In genomic region chr19:56538254-56538760, GRCh38 we compare ENCODE assay signal across 8 cellular contexts. TPM values are rescaled to one million over a fixed set of nuclear protein-coding genes. Genes with fewer than 3 reads are reported as not detected.
A peak's percentile ranks its signal among the peaks of the same experiment; 100 is the strongest.
DNase-seq lines count a peak whose midpoint lies in the region; ATAC-seq and TF ChIP-seq lines count a peak whose summit lies in the region.

No MANE protein-coding gene starts in this region.

- H2BK15ac ChIP-seq in mesendoderm (replicated peaks; ENCODE audit: low read depth), result no peak overlapping the region

- TF ChIP-seq CTCF in GM06990 (IDR thresholded peaks at IDR 0.05; ENCODE audit: insufficient read depth, low read length, poor library complexity, severe bottlenecking) (no peak), Caco-2 (IDR thresholded peaks at IDR 0.05; ENCODE audit: insufficient read depth in 1 of 2, low read depth in 1 of 2, low read length in 1 of 2, severe bottlenecking in 1 of 2, unreplicated experiment in 1 of 2) (no peak)

- peaks cover 40% of the 10 kb centered on the region for H3K9me3 Mint-ChIP-seq in Caco-2 (ENCODE audit: unreplicated experiment)

- peak; percentile 72 for DNase-seq in GM06990 (ENCODE audit: extremely low read depth, insufficient read length)
- peak; percentile 95 for DNase-seq in NCI-H748 (lab: John Stamatoyannopoulos, UW; ENCODE audit: unreplicated experiment)
- DNase-seq in activated CD8-positive, alpha-beta memory T cell treated with anti-CD3 and anti-CD28 coated beads, Interleukin-2, amount 50 U/mL, for 4 hours, result peak; percentile 86
- peak; percentile 94 for DNase-seq in mesendoderm
- DNase-seq in stimulated activated CD4-positive, alpha-beta T cell treated with anti-CD3 and anti-CD28 coated beads, TNF-alpha, amount 100 ng/mL, for 4 hours (ENCODE audit: low read depth in 3 of 3), result peak; percentile 84 to 85 (median 85)
- no peak for DNase-seq in Caco-2

- peak; percentile 80 for ATAC-seq in HG03097 (IDR thresholded peaks at IDR 0.05; ENCODE audit: low FRiP score, unreplicated experiment)

- peak overlapping the region; percentile 28 for H3K4ac ChIP-seq in mesendoderm (ENCODE audit: low read depth, low read length)

- peak overlapping the region; percentile 84 for H3K27ac ChIP-seq in mesendoderm (ENCODE audit: low read depth, low read length)

- H3K9ac ChIP-seq in endocrine pancreas (ENCODE audit: control insufficient read depth, insufficient read depth, low read length), result peak overlapping the region; percentile 65
- peak overlapping the region; percentile 85 for H3K9ac ChIP-seq in mesendoderm (ENCODE audit: low read length)

- BruUV-seq in Caco-2 (replicated peaks; lab: Mats Ljungman, UMichigan), result no TSS peak

- no peak overlapping the region for H4K8ac ChIP-seq in mesendoderm (ENCODE audit: low read depth, low read length)

- H3K4me2 ChIP-seq in mesendoderm (ENCODE audit: low read length), result peak overlapping the region; percentile 56

- H3K27me3 Mint-ChIP-seq in Caco-2 (ENCODE audit: insufficient read depth, unreplicated experiment), result no peaks in the 10 kb centered on the region

- H3K4me1 Mint-ChIP-seq in Caco-2 (ENCODE audit: low read depth, unreplicated experiment), result no peaks in the 10 kb centered on the region

- intact Hi-C loops in Caco-2 (cut with micrococcal nuclease; ENCODE audit: unreplicated experiment), result no loop called here

- H3K56ac ChIP-seq in mesendoderm (ENCODE audit: low read length), result peak overlapping the region; percentile 97

- H3K23ac ChIP-seq in mesendoderm (ENCODE audit: low read length), result no peak overlapping the region

- no peaks in the 10 kb centered on the region for H3K36me3 Mint-ChIP-seq in Caco-2 (ENCODE audit: insufficient read depth, unreplicated experiment)

- no CpG with 5 or more reads among the region's 46 CpGs for WGBS in mesendoderm (ENCODE audit: extremely low coverage, insufficient coverage, low lambda C conversion rate)

- no peaks in the 10 kb centered on the region for H3K79me1 ChIP-seq in mesendoderm (ENCODE audit: low read length)

- H3K9me3 ChIP-seq in endocrine pancreas (ENCODE audit: control insufficient read depth, low read length) (peaks cover 2% of the 10 kb centered on the region), Caco-2 (peaks cover 27% of the 10 kb centered on the region)

- no peaks in the 10 kb centered on the region for H3K79me2 ChIP-seq in mesendoderm (ENCODE audit: control insufficient read depth, insufficient read depth, low read length)

- H3K4me3 ChIP-seq in GM06990 (replicated peaks; ENCODE audit: low read depth, low read length) (no peak overlapping the region), endocrine pancreas (ENCODE audit: control insufficient read depth, insufficient read depth, low read length) (peak overlapping the region; percentile 60), mesendoderm (ENCODE audit: low read length) (peak overlapping the region; percentile 77), Caco-2 (ENCODE audit: low read depth, low read length) (no peak overlapping the region)

- H2AK5ac ChIP-seq in mesendoderm (ENCODE audit: low read length), result no peak overlapping the region

- H3K27me3 ChIP-seq in GM06990 (replicated peaks; ENCODE audit: control insufficient read depth, insufficient read depth, low read length), result no peaks in the 10 kb centered on the region
- no peaks in the 10 kb centered on the region for H3K27me3 ChIP-seq in endocrine pancreas (ENCODE audit: control insufficient read depth, insufficient read depth, low read length)
- no peaks in the 10 kb centered on the region for H3K27me3 ChIP-seq in mesendoderm (ENCODE audit: insufficient read depth, low read length, poor library complexity)
- no peaks in the 10 kb centered on the region for H3K27me3 ChIP-seq in Caco-2 (replicated peaks; ENCODE audit: control insufficient read depth, insufficient read depth, low read length)

- H2BK120ac ChIP-seq in mesendoderm (ENCODE audit: low read depth, low read length), result no peak overlapping the region

- CTCF ChIA-PET in Caco-2 (lab: Charles Lee), result no interaction called here

- no peak overlapping the region for H4K5ac ChIP-seq in mesendoderm (ENCODE audit: low read length)

- no peaks in the 10 kb centered on the region for H3K4me1 ChIP-seq in endocrine pancreas (ENCODE audit: control insufficient read depth, insufficient read depth, low read length)
- H3K4me1 ChIP-seq in mesendoderm (ENCODE audit: control insufficient read depth, low read depth, low read length), result peaks cover 2% of the 10 kb centered on the region
- H3K4me1 ChIP-seq in Caco-2, result no peaks in the 10 kb centered on the region

- peak overlapping the region; percentile 88 for H2BK5ac ChIP-seq in mesendoderm (ENCODE audit: low read length)

- H3K27ac Mint-ChIP-seq in Caco-2 (ENCODE audit: unreplicated experiment), result no peak overlapping the region

- POLR2A ChIA-PET in Caco-2 (lab: Charles Lee), result no interaction called here

- H3K36me3 ChIP-seq in GM06990 (ENCODE audit: control insufficient read depth, insufficient read depth, low read length) (no peaks in the 10 kb centered on the region), endocrine pancreas (ENCODE audit: control insufficient read depth, insufficient read depth, low read length) (peaks cover 16% of the 10 kb centered on the region), mesendoderm (ENCODE audit: control insufficient read depth, insufficient read depth, low read length) (no peaks in the 10 kb centered on the region), Caco-2 (ENCODE audit: control insufficient read depth, insufficient read depth, low read length) (no peaks in the 10 kb centered on the region)

- H3K18ac ChIP-seq in mesendoderm (ENCODE audit: low read length), result peak overlapping the region; percentile 44

- no peak overlapping the region for H3K4me3 Mint-ChIP-seq in Caco-2 (ENCODE audit: unreplicated experiment)

RNA-seq across cellular contexts. Expression of gene ZFP28, which starts 0.4 kb away (rescaled TPM):
- polyA plus RNA-seq in mesendoderm (2013, experiment 1 of 2), result 5.8 TPM
- 5.9 TPM for polyA plus RNA-seq in mesendoderm (2013, experiment 2 of 2)
- not detected in 2 replicates for total RNA-seq in Caco-2 (2022)

RNA-seq across cellular contexts. Expression of gene ZNF470, which starts 29.0 kb away (rescaled TPM):
- polyA plus RNA-seq in mesendoderm (2013, experiment 1 of 2), result 4.7 TPM
- polyA plus RNA-seq in mesendoderm (2013, experiment 2 of 2), result 4.6 TPM
- total RNA-seq in Caco-2 (2022), result 0.43 and 1.1 TPM in 2 replicates

RNA-seq across cellular contexts. Expression of gene ZNF471, which starts 30.7 kb away (rescaled TPM):
- 0.63 TPM for polyA plus RNA-seq in mesendoderm (2013, experiment 1 of 2)
- 0.81 TPM for polyA plus RNA-seq in mesendoderm (2013, experiment 2 of 2)
- total RNA-seq in Caco-2 (2022), result not detected in 2 replicates

RNA-seq across cellular contexts. Expression of gene ZNF71, which starts 56.8 kb away (rescaled TPM):
- polyA plus RNA-seq in mesendoderm (2013, experiment 1 of 2), result 6.2 TPM
- 6.3 TPM for polyA plus RNA-seq in mesendoderm (2013, experiment 2 of 2)
- total RNA-seq in Caco-2 (2022), result 1.1 and 1.5 TPM in 2 replicates

Comparison
In these comparisons a context has a peak if more than half of its experiments do, and no peak if none do; other contexts are left out.
1. DNase-seq: peak in GM06990 (single experiment), NCI-H748 (single experiment), activated CD8-positive, alpha-beta memory T cell treated with anti-CD3 and anti-CD28 coated beads, Interleukin-2, amount 50 U/mL, for 4 hours (single experiment), mesendoderm (single experiment) and stimulated activated CD4-positive, alpha-beta T cell treated with anti-CD3 and anti-CD28 coated beads, TNF-alpha, amount 100 ng/mL, for 4 hours (3 of 3); none in Caco-2 (0 of 2).
2. H3K4me3 ChIP-seq: peak in endocrine pancreas (single experiment) and mesendoderm (single experiment); none in GM06990 (single experiment) and Caco-2 (single experiment).